1 cellular context compared by ENCODE assay signal in genomic region chr7:135965602-135966001, GRCh38.
TF ChIP-seq lines count a peak whose summit lies in the region.

No MANE protein-coding gene starts in this region.

TF ChIP-seq in GM12878, 131 proteins besides CTCF, POLR2A, EP300 and RAD21 (continued from another document):
- TF ChIP-seq, protein P1, sequence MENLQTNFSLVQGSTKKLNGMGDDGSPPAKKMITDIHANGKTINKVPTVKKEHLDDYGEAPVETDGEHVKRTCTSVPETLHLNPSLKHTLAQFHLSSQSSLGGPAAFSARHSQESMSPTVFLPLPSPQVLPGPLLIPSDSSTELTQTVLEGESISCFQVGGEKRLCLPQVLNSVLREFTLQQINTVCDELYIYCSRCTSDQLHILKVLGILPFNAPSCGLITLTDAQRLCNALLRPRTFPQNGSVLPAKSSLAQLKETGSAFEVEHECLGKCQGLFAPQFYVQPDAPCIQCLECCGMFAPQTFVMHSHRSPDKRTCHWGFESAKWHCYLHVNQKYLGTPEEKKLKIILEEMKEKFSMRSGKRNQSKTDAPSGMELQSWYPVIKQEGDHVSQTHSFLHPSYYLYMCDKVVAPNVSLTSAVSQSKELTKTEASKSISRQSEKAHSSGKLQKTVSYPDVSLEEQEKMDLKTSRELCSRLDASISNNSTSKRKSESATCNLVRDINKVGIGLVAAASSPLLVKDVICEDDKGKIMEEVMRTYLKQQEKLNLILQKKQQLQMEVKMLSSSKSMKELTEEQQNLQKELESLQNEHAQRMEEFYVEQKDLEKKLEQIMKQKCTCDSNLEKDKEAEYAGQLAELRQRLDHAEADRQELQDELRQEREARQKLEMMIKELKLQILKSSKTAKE (IDR thresholded peaks at IDR 0.05; ENCODE audit: low read depth, poor library complexity, severe bottlenecking), result peak; percentile 39
- TF ChIP-seq MEF2B (IDR thresholded peaks at IDR 0.05; ENCODE audit: partially characterized antibody, poor library complexity, severe bottlenecking) (peak; percentile 78), MYB (IDR thresholded peaks at IDR 0.05; ENCODE audit: borderline replicate concordance, low read depth, low read length) (0 out of 2 replicates have a peak, but pooled peaks have one; percentile 51), STAT3 (IDR thresholded peaks at IDR 0.05; ENCODE audit: low read depth, low read length) (no peak), IKZF1 (conservative IDR thresholded peaks at IDR 0.05) (peak; percentile 30; the same call in 1 of the 2 replicates), IRF5 (IDR thresholded peaks at IDR 0.05; ENCODE audit: borderline replicate concordance) (no peak), NKRF (conservative IDR thresholded peaks at IDR 0.05) (no peak), DPF2 (IDR thresholded peaks at IDR 0.05) (peak; percentile 66; the same call in 1 of the 2 replicates), PAX5 (IDR thresholded peaks at IDR 0.05; ENCODE audit: borderline replicate concordance, low read depth, low read length) (no peak), NBN (IDR thresholded peaks at IDR 0.05) (peak; percentile 65; the same call in 1 of the 2 replicates), RAD51 (IDR thresholded peaks at IDR 0.05) (peak; percentile 49; the same call in 1 of the 2 replicates), PAX8 (IDR thresholded peaks at IDR 0.05) (0 out of 2 replicates have a peak, but pooled peaks have one; percentile 18), EED (IDR thresholded peaks at IDR 0.05; ENCODE audit: low read depth) (no peak), BHLHE40 (IDR thresholded peaks at IDR 0.05; ENCODE audit: borderline replicate concordance in 1 of 2, low read depth in 2 of 2, low read length in 1 of 2) (peak in 1 of 2 experiments; percentile 28; a peak in 1 of 4 replicates), TCF7 (IDR thresholded peaks at IDR 0.05; ENCODE audit: borderline replicate concordance) (peak; percentile 39; the same call in 1 of the 2 replicates), NFYA (IDR thresholded peaks at IDR 0.05; ENCODE audit: borderline replicate concordance, low read depth, low read length) (no peak), IKZF2 (IDR thresholded peaks at IDR 0.05) (peak; percentile 64 to 71; a peak in 2 of 4 replicates), RUNX3 (IDR thresholded peaks at IDR 0.05; ENCODE audit: low read length) (peak; percentile 37), MEF2A (IDR thresholded peaks at IDR 0.05; ENCODE audit: insufficient read depth, low read depth, low read length) (peak; percentile 58; the same call in 1 of the 2 replicates), NFIC (IDR thresholded peaks at IDR 0.05; ENCODE audit: low read depth, low read length) (peak; percentile 27; the same call in 1 of the 2 replicates), BMI1 (IDR thresholded peaks at IDR 0.05; ENCODE audit: borderline replicate concordance) (peak; percentile 54; the same call in 1 of the 2 replicates), CHD2 (IDR thresholded peaks at IDR 0.05; ENCODE audit: borderline replicate concordance, low read depth, low read length) (no peak), SPI1 (IDR thresholded peaks at IDR 0.05; ENCODE audit: borderline replicate concordance, insufficient read depth, low read depth, low read length) (peak; percentile 69; the same call in 1 of the 2 replicates), BCL11A (IDR thresholded peaks at IDR 0.05; ENCODE audit: low read depth, low read length) (no peak), ZNF24 (IDR thresholded peaks at IDR 0.05) (peak; percentile 64), MTA2 (IDR thresholded peaks at IDR 0.05; ENCODE audit: low read depth) (peak; percentile 99), ATF7 (IDR thresholded peaks at IDR 0.05; ENCODE audit: low read depth) (peak; percentile 69), TBL1XR1 (IDR thresholded peaks at IDR 0.05; ENCODE audit: low read depth, low read length) (no peak; the same call in 1 of the 2 replicates)
- TF ChIP-seq, protein P2, sequence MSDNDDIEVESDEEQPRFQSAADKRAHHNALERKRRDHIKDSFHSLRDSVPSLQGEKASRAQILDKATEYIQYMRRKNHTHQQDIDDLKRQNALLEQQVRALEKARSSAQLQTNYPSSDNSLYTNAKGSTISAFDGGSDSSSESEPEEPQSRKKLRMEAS (IDR thresholded peaks at IDR 0.05; ENCODE audit: low read depth, low read length), result no peak
- TF ChIP-seq, protein P3, sequence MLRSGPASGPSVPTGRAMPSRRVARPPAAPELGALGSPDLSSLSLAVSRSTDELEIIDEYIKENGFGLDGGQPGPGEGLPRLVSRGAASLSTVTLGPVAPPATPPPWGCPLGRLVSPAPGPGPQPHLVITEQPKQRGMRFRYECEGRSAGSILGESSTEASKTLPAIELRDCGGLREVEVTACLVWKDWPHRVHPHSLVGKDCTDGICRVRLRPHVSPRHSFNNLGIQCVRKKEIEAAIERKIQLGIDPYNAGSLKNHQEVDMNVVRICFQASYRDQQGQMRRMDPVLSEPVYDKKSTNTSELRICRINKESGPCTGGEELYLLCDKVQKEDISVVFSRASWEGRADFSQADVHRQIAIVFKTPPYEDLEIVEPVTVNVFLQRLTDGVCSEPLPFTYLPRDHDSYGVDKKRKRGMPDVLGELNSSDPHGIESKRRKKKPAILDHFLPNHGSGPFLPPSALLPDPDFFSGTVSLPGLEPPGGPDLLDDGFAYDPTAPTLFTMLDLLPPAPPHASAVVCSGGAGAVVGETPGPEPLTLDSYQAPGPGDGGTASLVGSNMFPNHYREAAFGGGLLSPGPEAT (IDR thresholded peaks at IDR 0.05; ENCODE audit: low read depth), result peak; percentile 37; the same call in 1 of the 2 replicates
- TF ChIP-seq, protein P4, sequence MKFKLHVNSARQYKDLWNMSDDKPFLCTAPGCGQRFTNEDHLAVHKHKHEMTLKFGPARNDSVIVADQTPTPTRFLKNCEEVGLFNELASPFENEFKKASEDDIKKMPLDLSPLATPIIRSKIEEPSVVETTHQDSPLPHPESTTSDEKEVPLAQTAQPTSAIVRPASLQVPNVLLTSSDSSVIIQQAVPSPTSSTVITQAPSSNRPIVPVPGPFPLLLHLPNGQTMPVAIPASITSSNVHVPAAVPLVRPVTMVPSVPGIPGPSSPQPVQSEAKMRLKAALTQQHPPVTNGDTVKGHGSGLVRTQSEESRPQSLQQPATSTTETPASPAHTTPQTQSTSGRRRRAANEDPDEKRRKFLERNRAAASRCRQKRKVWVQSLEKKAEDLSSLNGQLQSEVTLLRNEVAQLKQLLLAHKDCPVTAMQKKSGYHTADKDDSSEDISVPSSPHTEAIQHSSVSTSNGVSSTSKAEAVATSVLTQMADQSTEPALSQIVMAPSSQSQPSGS (IDR thresholded peaks at IDR 0.05; ENCODE audit: low read length), result 0 out of 2 replicates have a peak, but pooled peaks have one; percentile 52
